ENCODE assay signal across 8 cellular contexts in genomic region chr5:72452515-72453259, GRCh38. TPM values are rescaled to one million over a fixed set of nuclear protein-coding genes. Genes with fewer than 3 reads are reported as not detected.
DNase-seq lines count a peak whose midpoint lies in the region; ATAC-seq and TF ChIP-seq lines count a peak whose summit lies in the region.

No MANE protein-coding gene starts in this region.

- intact Hi-C loops in heart left ventricle (cut with DNase I) = loop anchor here in 7 of 10 donors (1.0 to 10.0 kb wide), 12 partner anchors 18 to 85 kb away; partner anchors contain the start of gene ZNF366 (in 3 of the 7)
- intact Hi-C loops in activated T-helper 2 cell treated with anti-CD3 and anti-CD28 coated beads, Interferon-gamma antibody, Interleukin-2, Interleukin-4, amounts not matched to agents 10 μg/mL and 5 μg/mL and 100 μg/mL, durations not matched to agents 14 hours and 24 hours and 36 hours (cut with micrococcal nuclease) = no loop called here

- TF ChIP-seq CTCF in VCaP (conservative IDR thresholded peaks at IDR 0.05) (no peak), heart left ventricle (IDR thresholded peaks at IDR 0.05) (no peak)

- H3K9ac ChIP-seq in skeletal muscle tissue (ENCODE audit: low read depth in 1 of 3, low read length in 3 of 3) = peak overlapping the region in 2 of 3 donors; percentile 78 to 83

- H3K27me3 Mint-ChIP-seq in activated T-helper 2 cell treated with anti-CD3 and anti-CD28 coated beads, Interferon-gamma antibody, Interleukin-2, Interleukin-4, amounts not matched to agents 10 μg/mL and 5 μg/mL and 100 μg/mL, durations not matched to agents 14 hours and 24 hours and 36 hours (ENCODE audit: low read depth) = peaks cover 3% of the 10 kb centered on the region

- H3K27ac Mint-ChIP-seq in activated T-helper 2 cell treated with anti-CD3 and anti-CD28 coated beads, Interferon-gamma antibody, Interleukin-2, Interleukin-4, amounts not matched to agents 10 μg/mL and 5 μg/mL and 100 μg/mL, durations not matched to agents 14 hours and 24 hours and 36 hours = no peak overlapping the region

- no peak overlapping the region for H3K4me3 Mint-ChIP-seq in activated T-helper 2 cell treated with anti-CD3 and anti-CD28 coated beads, Interferon-gamma antibody, Interleukin-2, Interleukin-4, amounts not matched to agents 10 μg/mL and 5 μg/mL and 100 μg/mL, durations not matched to agents 14 hours and 24 hours and 36 hours (ENCODE audit: low read depth)

- no peak for TF ChIP-seq POLR2A in heart left ventricle (IDR thresholded peaks at IDR 0.05)

- 14 to 42% (median 24%) methylated on average over 9 of the region's 9 CpGs for WGBS in heart left ventricle, 4 donors

- DNase-seq in heart left ventricle (peak; percentile 63 to 85 (median 84)), NOMO-1 treated with dmso at 0.1 percent for 144 hours (lab: John Stamatoyannopoulos, UW; ENCODE audit: unreplicated experiment) (no peak)
- no peak for DNase-seq in activated CD4-positive, CD25-positive, alpha-beta regulatory T cell (lab: John Stamatoyannopoulos, UW)
- no peak for DNase-seq in activated T-helper 2 cell treated with anti-CD3 and anti-CD28 coated beads, Interferon-gamma antibody, Interleukin-2, Interleukin-4, amounts not matched to agents 10 μg/mL and 5 μg/mL and 100 μg/mL, durations not matched to agents 14 hours and 24 hours and 36 hours (ENCODE audit: low spot score)

- no peaks in the 10 kb centered on the region for H3K36me3 Mint-ChIP-seq in activated T-helper 2 cell treated with anti-CD3 and anti-CD28 coated beads, Interferon-gamma antibody, Interleukin-2, Interleukin-4, amounts not matched to agents 10 μg/mL and 5 μg/mL and 100 μg/mL, durations not matched to agents 14 hours and 24 hours and 36 hours (ENCODE audit: low read depth)

- H3K4me3 ChIP-seq in heart left ventricle = peak overlapping the region in 1 of 12 donors; percentile 1
- peak overlapping the region; percentile 15 to 49 (median 20) for H3K4me3 ChIP-seq in skeletal muscle tissue (ENCODE audit: low read length in 3 of 3)

- ATAC-seq in GM19452 (IDR thresholded peaks at IDR 0.05; ENCODE audit: unreplicated experiment) (peak; percentile 18), heart left ventricle (peak; percentile 75 to 89 (median 88)), HG03442 (IDR thresholded peaks at IDR 0.05; ENCODE audit: unreplicated experiment) (no peak)

- peaks cover 18 to 78% (median 65%) of the 10 kb centered on the region in 12 donors for H3K4me1 ChIP-seq in heart left ventricle
- H3K4me1 ChIP-seq in skeletal muscle tissue (ENCODE audit: control insufficient read depth in 3 of 3, insufficient read depth in 3 of 3, low read length in 3 of 3) = peaks cover 52 to 65% (median 60%) of the 10 kb centered on the region in 3 donors

- H3K36me3 ChIP-seq in heart left ventricle (peaks cover 0 to 28% (median 0%) of the 10 kb centered on the region in 9 donors), skeletal muscle tissue (ENCODE audit: control insufficient read depth in 3 of 3, insufficient read depth in 3 of 3, low read length in 3 of 3) (peaks cover 0 to 4% (median 0%) of the 10 kb centered on the region in 3 donors)

- no peaks in the 10 kb centered on the region for H3K9me3 Mint-ChIP-seq in activated T-helper 2 cell treated with anti-CD3 and anti-CD28 coated beads, Interferon-gamma antibody, Interleukin-2, Interleukin-4, amounts not matched to agents 10 μg/mL and 5 μg/mL and 100 μg/mL, durations not matched to agents 14 hours and 24 hours and 36 hours

- H3K4me1 Mint-ChIP-seq in activated T-helper 2 cell treated with anti-CD3 and anti-CD28 coated beads, Interferon-gamma antibody, Interleukin-2, Interleukin-4, amounts not matched to agents 10 μg/mL and 5 μg/mL and 100 μg/mL, durations not matched to agents 14 hours and 24 hours and 36 hours (ENCODE audit: low read depth) = no peaks in the 10 kb centered on the region

- H3K9me3 ChIP-seq in heart left ventricle (no peaks in the 10 kb centered on the region), skeletal muscle tissue (ENCODE audit: control insufficient read depth in 3 of 3, low read length in 3 of 3) (no peaks in the 10 kb centered on the region)

- H3K27me3 ChIP-seq in heart left ventricle = no peaks in the 10 kb centered on the region
- H3K27me3 ChIP-seq in skeletal muscle tissue (ENCODE audit: control insufficient read depth in 3 of 3, insufficient read depth in 3 of 3, low read length in 3 of 3) = no peaks in the 10 kb centered on the region

- peak overlapping the region; percentile 69 for H3K27ac ChIP-seq in VCaP
- H3K27ac ChIP-seq in heart left ventricle = peak overlapping the region; percentile 82 to 99 (median 92)
- H3K27ac ChIP-seq in skeletal muscle tissue (ENCODE audit: low read depth, low read length) = peak overlapping the region; percentile 95

RNA-seq across cellular contexts. Expression of gene ZNF366, which starts 54.5 kb away (rescaled TPM):
- total RNA-seq in heart left ventricle (10 to 100 TPM in 2 of 9 donors, 1 to 10 TPM in 7; 3.9 to 18.5 (median 6.1) TPM), skeletal muscle tissue (1.6 TPM)
- 1 to 10 TPM; 2.1 to 4.4 TPM for polyA plus RNA-seq in heart left ventricle
- not detected in 2 replicates for total RNA-seq in activated T-helper 2 cell treated with anti-CD3 and anti-CD28 coated beads, Interferon-gamma antibody, Interleukin-2, Interleukin-4, amounts not matched to agents 10 μg/mL and 5 μg/mL and 100 μg/mL, durations not matched to agents 14 hours and 24 hours and 36 hours

Comparison
In these comparisons a context has a peak if more than half of its experiments do, and no peak if none do; other contexts are left out.
1. DNase-seq: peak in heart left ventricle (5 of 5); none in activated CD4-positive, CD25-positive, alpha-beta regulatory T cell (0 of 4), activated T-helper 2 cell treated with anti-CD3 and anti-CD28 coated beads, Interferon-gamma antibody, Interleukin-2, Interleukin-4, amounts not matched to agents 10 μg/mL and 5 μg/mL and 100 μg/mL, durations not matched to agents 14 hours and 24 hours and 36 hours (single experiment) and NOMO-1 treated with dmso at 0.1 percent for 144 hours (single experiment).
2. Peak in every context shown above with its lines, with median percentiles within 50 percentile points of each other: H3K27ac ChIP-seq.